In genomic region chr7:34087892-34088891, GRCh38 we compare ENCODE assay signal across 9 cellular contexts.
DNase-seq lines count a peak whose midpoint lies in the region; TF ChIP-seq lines count a peak whose summit lies in the region.
"Had no signal": no experiment of that assay in that cellular context is flagged by ENCODE, and none has a peak within 500 bp of the region (broad histone marks: within the 10 kb centered on the region; RNA-seq: fewer than 3 reads in every experiment).

No MANE protein-coding gene starts in this region.

- 87 to 95% (median 92%) methylated on average over 10 of the region's 10 CpGs for WGBS in spleen, 5 donors

- H3K9me3 Mint-ChIP-seq in CD8-positive, alpha-beta memory T cell, result peaks cover 0 to 4% (median 0%) of the 10 kb centered on the region in 5 donors

- H3K4me3 Mint-ChIP-seq in CD8-positive, alpha-beta memory T cell, result no peak overlapping the region
- H3K4me3 Mint-ChIP-seq: dendritic cell treated with granulocyte-macrophage colony-stimulating factor and Interleukin-4, amounts not matched to agents 40 ng/mL and 50 ng/mL, for 4 days had no signal

- H3K4me1 Mint-ChIP-seq in CD8-positive, alpha-beta memory T cell, result no peaks in the 10 kb centered on the region

- H3K9me3 ChIP-seq in spleen, result peaks cover 0 to 10% (median 0%) of the 10 kb centered on the region in 8 donors
- H3K9me3 ChIP-seq in CD8-positive, alpha-beta memory T cell (ENCODE audit: low read length), result no peaks in the 10 kb centered on the region

- H3K27me3 Mint-ChIP-seq in CD8-positive, alpha-beta memory T cell, result peaks cover 0 to 5% of the 10 kb centered on the region in 2 donors
- H3K27me3 Mint-ChIP-seq: dendritic cell treated with granulocyte-macrophage colony-stimulating factor and Interleukin-4, amounts not matched to agents 40 ng/mL and 50 ng/mL, for 4 days had no signal

- no peaks in the 10 kb centered on the region for H3K36me3 ChIP-seq in spleen
- no peaks in the 10 kb centered on the region for H3K36me3 ChIP-seq in CD8-positive, alpha-beta memory T cell (ENCODE audit: insufficient read depth, low read length)

- CTCF ChIA-PET in CD8-positive, alpha-beta memory T cell (lab: Charles Lee), result no interaction called here

- no peak overlapping the region for H3K27ac ChIP-seq in 22Rv1
- no peak overlapping the region for H3K27ac ChIP-seq in spleen
- no peak overlapping the region for H3K27ac ChIP-seq in CD8-positive, alpha-beta memory T cell (ENCODE audit: low read depth, low read length)

- H3K27ac Mint-ChIP-seq in CD8-positive, alpha-beta memory T cell, result peak overlapping the region in 1 of 8 donors; percentile 23
- H3K27ac Mint-ChIP-seq: dendritic cell treated with granulocyte-macrophage colony-stimulating factor and Interleukin-4, amounts not matched to agents 40 ng/mL and 50 ng/mL, for 4 days had no signal

- no peaks in the 10 kb centered on the region for H3K36me3 Mint-ChIP-seq in CD8-positive, alpha-beta memory T cell

- no peak for TF ChIP-seq POLR2A in erythroblast (IDR thresholded peaks at IDR 0.05; ENCODE audit: low read length)
- no peak for TF ChIP-seq POLR2A in spleen (IDR thresholded peaks at IDR 0.05)

- POLR2A ChIA-PET in CD8-positive, alpha-beta memory T cell (lab: Charles Lee), result no interaction called here

- peak; percentile 68 for DNase-seq in ELR (ENCODE audit: low read depth)
- DNase-seq in NCI-H526 treated with DMSO at 0.1 percent for 48 hours (lab: John Stamatoyannopoulos, UW), result peak; percentile 14
- DNase-seq in erythroblast (lab: John Stamatoyannopoulos, UW), result peak; percentile 2 to 22
- DNase-seq in spleen, result no peak
- DNase-seq in inferior parietal cortex (ENCODE audit: extremely low spot score), result no peak
- DNase-seq in activated CD4-positive, alpha-beta T cell treated with anti-CD3 and anti-CD28 coated beads, Interleukin-2, amount 50 U/mL, for 1 hour, result no peak
- no peak for DNase-seq in CD8-positive, alpha-beta memory T cell

- no peak overlapping the region for H3K4me3 ChIP-seq in spleen
- no peak overlapping the region for H3K4me3 ChIP-seq in CD8-positive, alpha-beta memory T cell (ENCODE audit: low read length)

- TF ChIP-seq CTCF in 22Rv1 (IDR thresholded peaks at IDR 0.05) (peak; percentile 83), spleen (IDR thresholded peaks at IDR 0.05 in 8 of 11, conservative IDR thresholded peaks at IDR 0.05 in 3 of 11) (peak in 6 of 11 experiments; percentile 15 to 34 (median 26))

- H3K27me3 ChIP-seq in spleen (replicated peaks in 1 of 7), result no peaks in the 10 kb centered on the region
- H3K27me3 ChIP-seq in CD8-positive, alpha-beta memory T cell (ENCODE audit: insufficient read depth, low read length, poor library complexity, severe bottlenecking), result no peaks in the 10 kb centered on the region

- no peaks in the 10 kb centered on the region for H3K4me1 ChIP-seq in spleen
- H3K4me1 ChIP-seq in CD8-positive, alpha-beta memory T cell (ENCODE audit: insufficient read depth, low read length), result no peaks in the 10 kb centered on the region

- intact Hi-C loops in spleen (cut with DNase I; ENCODE audit: low total_unique reads), result no loop called here

Comparison
In these comparisons a context has a peak if more than half of its experiments do, and no peak if none do; other contexts are left out.
1. DNase-seq: peak in ELR (single experiment), NCI-H526 treated with DMSO at 0.1 percent for 48 hours (single experiment) and erythroblast (2 of 2); none in spleen (single experiment), inferior parietal cortex (single experiment), activated CD4-positive, alpha-beta T cell treated with anti-CD3 and anti-CD28 coated beads, Interleukin-2, amount 50 U/mL, for 1 hour (single experiment) and CD8-positive, alpha-beta memory T cell (0 of 5).